ENCODE assay signal across 21 cellular contexts in genomic region chr3:106056919-106057318, GRCh38.
A peak's percentile ranks its signal among the peaks of the same experiment; 100 is the strongest.
DNase-seq lines count a peak whose midpoint lies in the region; ATAC-seq, FAIRE-seq and TF ChIP-seq lines count a peak whose summit lies in the region.
"Had no signal": no experiment of that assay in that cellular context is flagged by ENCODE, and none has a peak within 500 bp of the region (broad histone marks: within the 10 kb centered on the region; RNA-seq: fewer than 3 reads in every experiment).

No MANE protein-coding gene starts in this region.

- WGBS in ovary, 3 donors = 90% methylated on average over 3 of the region's 3 CpGs
- 85 to 94% (median 90%) methylated on average over 3 of the region's 3 CpGs for WGBS in small intestine, 3 donors

- H3K9me3 Mint-ChIP-seq in nephron progenitor cell = peaks cover 17% of the 10 kb centered on the region
- H3K9me3 Mint-ChIP-seq: GM23338, H9 had no signal

- FAIRE-seq in small intestine (lab: Jason Lieb, UNC) = no peak
- FAIRE-seq: A204.1, G401.6, GM12892 had no signal

- no peaks in the 10 kb centered on the region for H3K36me3 ChIP-seq in cardiac muscle cell
- H3K36me3 ChIP-seq in ovary = no peaks in the 10 kb centered on the region
- no peaks in the 10 kb centered on the region for H3K36me3 ChIP-seq in small intestine (ENCODE audit: control insufficient read depth in 2 of 2, insufficient read depth in 2 of 2, low read length in 2 of 2)
- H3K36me3 ChIP-seq: BLaER1 had no signal

- TF ChIP-seq POLR2A in ovary (IDR thresholded peaks at IDR 0.05) = no peak

- peaks cover 14% of the 10 kb centered on the region for H3K4me1 Mint-ChIP-seq in nephron progenitor cell
- H3K4me1 Mint-ChIP-seq: B cell, GM23338, H9 had no signal

- TF ChIP-seq EP300 in ovary (IDR thresholded peaks at IDR 0.05) = no peak

- H3K36me3 Mint-ChIP-seq in nephron progenitor cell (ENCODE audit: low read depth) = no peaks in the 10 kb centered on the region
- H3K36me3 Mint-ChIP-seq: CD4-positive, CD25-positive, alpha-beta regulatory T cell; CD8-positive, alpha-beta T cell had no signal

- no peaks in the 10 kb centered on the region for H3K27me3 Mint-ChIP-seq in nephron progenitor cell (ENCODE audit: low read depth, poor library complexity)
- H3K27me3 Mint-ChIP-seq: B cell; CD4-positive, CD25-positive, alpha-beta regulatory T cell had no signal

- H3K27me3 ChIP-seq in cardiac muscle cell (no peaks in the 10 kb centered on the region), ovary (no peaks in the 10 kb centered on the region), small intestine (ENCODE audit: control insufficient read depth in 2 of 2, insufficient read depth in 2 of 2, low read length in 2 of 2) (no peaks in the 10 kb centered on the region)
- H3K27me3 ChIP-seq: BLaER1 had no signal

- no peaks in the 10 kb centered on the region for H3K9me3 ChIP-seq in cardiac muscle cell (ENCODE audit: low read depth)
- no peaks in the 10 kb centered on the region for H3K9me3 ChIP-seq in ovary
- no peaks in the 10 kb centered on the region for H3K9me3 ChIP-seq in small intestine (ENCODE audit: control insufficient read depth, low read depth)
- H3K9me3 ChIP-seq: BLaER1, Caco-2 had no signal

- ATAC-seq in left cardiac atrium = no peak
- ATAC-seq: CD8-positive, alpha-beta T cell; GM23338; HCT116 had no signal

- H3K4me1 ChIP-seq in cardiac muscle cell (ENCODE audit: low read depth) = peaks cover 36% of the 10 kb centered on the region
- H3K4me1 ChIP-seq in ovary (ENCODE audit: insufficient read depth) = no peaks in the 10 kb centered on the region
- no peaks in the 10 kb centered on the region for H3K4me1 ChIP-seq in small intestine (ENCODE audit: control insufficient read depth in 2 of 2, insufficient read depth in 1 of 2, low read depth in 1 of 2, low read length in 1 of 2)
- H3K4me1 ChIP-seq: BLaER1 had no signal

- no peak overlapping the region for H3K4me3 Mint-ChIP-seq in nephron progenitor cell
- H3K4me3 Mint-ChIP-seq: B cell; CD4-positive, CD25-positive, alpha-beta regulatory T cell; CD8-positive, alpha-beta T cell; GM23338; H9 had no signal

- H3K27ac Mint-ChIP-seq in nephron progenitor cell = peak overlapping the region; percentile 56
- H3K27ac Mint-ChIP-seq: B cell; CD4-positive, CD25-positive, alpha-beta regulatory T cell; CD8-positive, alpha-beta T cell; GM23338; H9 had no signal

- intact Hi-C loops in left cardiac atrium (cut with DNase I) (no loop called here), ovary (cut with DNase I) (no loop called here)

- H3K4me3 ChIP-seq in cardiac muscle cell = no peak overlapping the region
- no peak overlapping the region for H3K4me3 ChIP-seq in ovary
- no peak overlapping the region for H3K4me3 ChIP-seq in small intestine (ENCODE audit: low read depth in 1 of 2, low read length in 2 of 2)
- H3K4me3 ChIP-seq: BLaER1, GM23338 had no signal

- DNase-seq in cardiac muscle cell (ENCODE audit: low read depth in 1 of 2, low spot score in 1 of 2) (no peak), left cardiac atrium (no peak), nephron progenitor cell (no peak), retina (peak; percentile 10), ovary (no peak), small intestine (no peak)
- DNase-seq: Caco-2; CD4-positive, CD25-positive, alpha-beta regulatory T cell; CD8-positive, alpha-beta T cell; DMS153; DND-41; H9 had no signal

- H3K27ac ChIP-seq in cardiac muscle cell = peak overlapping the region; percentile 36
- H3K27ac ChIP-seq in ovary = no peak overlapping the region
- H3K27ac ChIP-seq in small intestine (ENCODE audit: low read depth in 1 of 2, low read length in 1 of 2) = no peak overlapping the region
- H3K27ac ChIP-seq: 22Rv1, BLaER1, C4-2B had no signal

- TF ChIP-seq CTCF in cardiac muscle cell (IDR thresholded peaks at IDR 0.05; ENCODE audit: low read depth, low read length) (no peak), nephron progenitor cell (IDR thresholded peaks at IDR 0.05) (no peak), ovary (IDR thresholded peaks at IDR 0.05) (no peak)
